22 cellular contexts compared by ENCODE assay signal in the genomic region with DNA sequence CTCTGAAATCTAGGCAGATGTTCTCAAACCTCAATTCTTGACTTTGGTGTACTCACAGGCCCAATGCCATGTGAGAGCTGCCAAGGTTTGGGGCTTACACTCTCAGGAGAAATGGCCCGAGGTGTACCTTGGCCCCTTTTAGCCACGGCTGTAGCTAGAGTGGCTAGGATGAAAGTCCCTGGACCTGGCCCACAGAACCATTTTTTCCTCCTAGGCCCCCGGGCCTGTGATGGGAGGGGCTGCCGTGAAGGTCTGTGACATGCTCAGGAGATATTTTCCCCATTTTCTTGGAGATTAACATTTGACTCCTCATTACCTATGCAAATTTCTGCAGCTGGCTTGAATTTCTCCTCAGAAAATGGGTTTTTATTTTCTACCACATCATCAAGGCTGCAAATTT.
"Had no signal": no experiment of that assay in that cellular context is flagged by ENCODE, and none has a peak within 500 bp of the region (broad histone marks: within the 10 kb centered on the region; RNA-seq: fewer than 3 reads in every experiment).

No MANE protein-coding gene starts in this region.

- FAIRE-seq: endothelial cell of umbilical vein, frontal cortex, islet of Langerhans, keratinocyte had no signal

- H3K9me3 ChIP-seq: colonic mucosa, lower lobe of right lung had no signal

- H3K27me3 ChIP-seq: colonic mucosa, esophagus muscularis mucosa, foreskin keratinocyte, gastroesophageal sphincter, heart left ventricle, hepatocyte, left lung had no signal

- H3K4me2 ChIP-seq: hepatocyte had no signal

- H3K36me3 ChIP-seq: colonic mucosa, esophagus muscularis mucosa, gastroesophageal sphincter, heart left ventricle, left lung, lower lobe of right lung had no signal

- H3K27ac ChIP-seq: colonic mucosa, esophagus muscularis mucosa, foreskin keratinocyte, gastroesophageal sphincter, heart left ventricle, hepatocyte, left lung, lower lobe of right lung had no signal

- H2AFZ ChIP-seq: hepatocyte had no signal

- H3K4me1 ChIP-seq: colonic mucosa, esophagus muscularis mucosa, foreskin keratinocyte, gastroesophageal sphincter, heart left ventricle, left lung, lower lobe of right lung had no signal

- DNase-seq: colonic mucosa; cortex of kidney; effector CD8-positive, alpha-beta T cell; effector memory CD8-positive, alpha-beta T cell; foreskin keratinocyte; heart left ventricle; hypothalamus; immature natural killer cell; left cardiac atrium; left lung; left ventricle myocardium superior; lower lobe of right lung; mesenchymal stem cell; midbrain; naive thymus-derived CD4-positive, alpha-beta T cell had no signal

- H3K79me2 ChIP-seq: hepatocyte had no signal

- ATAC-seq: effector memory CD8-positive, alpha-beta T cell; foreskin keratinocyte; gastroesophageal sphincter; heart left ventricle; left cardiac atrium; left lung; left ventricle myocardium superior; lower lobe of right lung; naive thymus-derived CD4-positive, alpha-beta T cell had no signal

- H3K4me3 ChIP-seq: colonic mucosa, esophagus muscularis mucosa, gastroesophageal sphincter, heart left ventricle, hepatocyte, left lung, lower lobe of right lung had no signal
